In genomic region chr9:72315510-72316287, GRCh38 we compare ENCODE assay signal across 1 cellular context.
TF ChIP-seq lines count a peak whose summit lies in the region.

No MANE protein-coding gene starts in this region.

TF ChIP-seq in HepG2, 621 proteins besides CTCF, POLR2A, EP300 and RAD21 (continued from another document):
- TF ChIP-seq ZBTB39 (CRISPR knock-in tag; IDR thresholded peaks at IDR 0.05): no peak
- TF ChIP-seq ATF4 (CRISPR knock-in tag; IDR thresholded peaks at IDR 0.05): no peak
- TF ChIP-seq IKZF1 (IDR thresholded peaks at IDR 0.05): no peak
- no peak for TF ChIP-seq KAT8 (CRISPR knock-in tag; IDR thresholded peaks at IDR 0.05)
- TF ChIP-seq ZNF124 (CRISPR knock-in tag; IDR thresholded peaks at IDR 0.05): no peak
- no peak for TF ChIP-seq ZSCAN30 (CRISPR knock-in tag; IDR thresholded peaks at IDR 0.05)
- no peak for TF ChIP-seq ZNF800 (CRISPR knock-in tag; IDR thresholded peaks at IDR 0.05)
TF ChIP-seq in HepG2: peak in this region for 0.
